10 cellular contexts compared by ENCODE assay signal in the genomic region with DNA sequence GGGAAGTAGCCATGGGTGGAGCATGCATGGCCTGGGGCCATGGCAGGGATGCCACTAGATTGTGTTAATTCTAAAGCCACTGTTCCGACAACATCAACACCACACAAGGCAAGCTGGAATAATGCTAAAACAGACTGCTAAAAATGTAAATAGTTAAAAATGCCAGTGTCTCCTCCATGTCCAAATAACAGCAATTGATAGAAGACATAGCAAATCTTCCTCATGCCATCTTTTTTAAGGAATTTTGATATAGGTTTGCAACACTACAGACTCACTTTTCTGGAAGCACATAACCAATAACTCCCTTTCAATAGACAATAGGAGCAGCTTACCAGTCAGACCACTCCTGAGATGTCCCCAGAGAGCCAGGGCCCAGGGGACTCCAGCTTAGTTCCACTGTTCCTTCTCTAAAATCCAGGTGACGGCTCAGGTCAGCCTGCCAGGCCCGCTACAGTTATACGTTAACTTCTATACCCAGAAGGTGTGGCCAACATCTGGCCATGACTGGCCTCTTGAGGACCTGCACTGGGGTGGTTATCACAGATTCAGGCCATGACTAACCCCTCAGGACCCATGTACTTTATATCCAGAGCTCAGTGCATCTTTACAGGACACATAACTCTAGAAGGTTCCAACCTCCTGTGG. TPM values are rescaled to one million over a fixed set of nuclear protein-coding genes. Genes with fewer than 3 reads are reported as not detected.
A peak's percentile ranks its signal among the peaks of the same experiment; 100 is the strongest.
DNase-seq lines count a peak whose midpoint lies in the region; ATAC-seq and TF ChIP-seq lines count a peak whose summit lies in the region.
"Had no signal": no experiment of that assay in that cellular context is flagged by ENCODE, and none has a peak within 500 bp of the region (broad histone marks: within the 10 kb centered on the region; RNA-seq: fewer than 3 reads in every experiment).

No MANE protein-coding gene starts in this region.

- WGBS in esophagus squamous epithelium, 2 donors: 79 to 88% methylated on average over 3 to 4 of the region's 4 CpGs

- ATAC-seq in HG03469 (IDR thresholded peaks at IDR 0.05; ENCODE audit: unreplicated experiment): no peak

- intact Hi-C loops in esophagus squamous epithelium (cut with DNase I): no loop called here

- TF ChIP-seq POLR2A in esophagus squamous epithelium (IDR thresholded peaks at IDR 0.05): no peak

- TF ChIP-seq CTCF in LNCAP (IDR thresholded peaks at IDR 0.05): peak; percentile 48
- no peak for TF ChIP-seq CTCF in esophagus squamous epithelium (IDR thresholded peaks at IDR 0.05)

- peaks cover 0 to 18% (median 5%) of the 10 kb centered on the region in 3 donors for H3K4me1 ChIP-seq in esophagus squamous epithelium
- peaks cover 0 to 27% (median 10%) of the 10 kb centered on the region in 5 donors for H3K4me1 ChIP-seq in subcutaneous abdominal adipose tissue (ENCODE audit: control insufficient read depth in 5 of 5, insufficient read depth in 5 of 5, low read length in 5 of 5)

- H3K9me3 ChIP-seq in esophagus squamous epithelium (no peaks in the 10 kb centered on the region), subcutaneous abdominal adipose tissue (ENCODE audit: control insufficient read depth in 5 of 5, low read length in 5 of 5) (no peaks in the 10 kb centered on the region)
- H3K9me3 ChIP-seq: thoracic aorta had no signal

- H3K4me3 ChIP-seq in esophagus squamous epithelium (no peak overlapping the region), subcutaneous abdominal adipose tissue (ENCODE audit: low read depth in 1 of 5, low read length in 5 of 5) (no peak overlapping the region)
- H3K4me3 ChIP-seq: thoracic aorta had no signal

- DNase-seq in activated CD8-positive, alpha-beta memory T cell treated with anti-CD3 and anti-CD28 coated beads for 24 hours: peak; percentile 51
- no peak for DNase-seq in activated CD8-positive, alpha-beta memory T cell treated with anti-CD3 and anti-CD28 coated beads, Interleukin-2, amount 50 U/mL, for 4 hours
- no peak for DNase-seq in esophagus squamous epithelium (lab: John Stamatoyannopoulos, UW)
- no peak for DNase-seq in SK-N-DZ (ENCODE audit: low spot score)
- no peak for DNase-seq in UCSD-AML1 (lab: John Stamatoyannopoulos, UW; ENCODE audit: unreplicated experiment)
- DNase-seq: NCI-H446 treated with DMSO at 0.1 percent for 48 hours had no signal

- no peaks in the 10 kb centered on the region for H3K27me3 ChIP-seq in esophagus squamous epithelium
- no peaks in the 10 kb centered on the region for H3K27me3 ChIP-seq in subcutaneous abdominal adipose tissue (ENCODE audit: control insufficient read depth in 5 of 5, insufficient read depth in 4 of 5, low read length in 5 of 5)

- H3K27ac ChIP-seq in esophagus squamous epithelium: peak overlapping the region in 3 of 4 donors; percentile 47 to 66 (median 56)
- peak overlapping the region; percentile 57 for H3K27ac ChIP-seq in subcutaneous abdominal adipose tissue (ENCODE audit: low read depth, low read length)

- H3K9ac ChIP-seq in subcutaneous abdominal adipose tissue (ENCODE audit: low read length in 5 of 5): peak overlapping the region in 1 of 5 donors; percentile 2

- H3K36me3 ChIP-seq in esophagus squamous epithelium (peaks cover 9 to 91% (median 23%) of the 10 kb centered on the region in 3 donors), subcutaneous abdominal adipose tissue (ENCODE audit: control insufficient read depth in 5 of 5, insufficient read depth in 5 of 5, low read length in 5 of 5) (peaks cover 6 to 63% (median 48%) of the 10 kb centered on the region in 5 donors)

RNA-seq across cellular contexts. Expression of gene TUBB6, which starts 20.3 kb away (rescaled TPM):
- total RNA-seq in esophagus squamous epithelium: 100 to 1,000 TPM; 288 to 406 (median 337) TPM
- polyA plus RNA-seq in SK-N-DZ (2014; cell fraction: cytosol; rRNA removed): 67.3 and 69.0 TPM in 2 replicates
- polyA plus RNA-seq in SK-N-DZ (2014; cell fraction: nucleus; rRNA removed): 29.0 and 31.2 TPM in 2 replicates

RNA-seq across cellular contexts. Expression of gene AFG3L2, which starts 48.7 kb away (rescaled TPM):
- 10 to 100 TPM; 41.5 to 62.9 (median 58.1) TPM for total RNA-seq in esophagus squamous epithelium
- 58.2 and 62.1 TPM in 2 replicates for polyA plus RNA-seq in SK-N-DZ (2014; cell fraction: cytosol; rRNA removed)
- 44.9 and 46.4 TPM in 2 replicates for polyA plus RNA-seq in SK-N-DZ (2014; cell fraction: nucleus; rRNA removed)
